In the genomic region with DNA sequence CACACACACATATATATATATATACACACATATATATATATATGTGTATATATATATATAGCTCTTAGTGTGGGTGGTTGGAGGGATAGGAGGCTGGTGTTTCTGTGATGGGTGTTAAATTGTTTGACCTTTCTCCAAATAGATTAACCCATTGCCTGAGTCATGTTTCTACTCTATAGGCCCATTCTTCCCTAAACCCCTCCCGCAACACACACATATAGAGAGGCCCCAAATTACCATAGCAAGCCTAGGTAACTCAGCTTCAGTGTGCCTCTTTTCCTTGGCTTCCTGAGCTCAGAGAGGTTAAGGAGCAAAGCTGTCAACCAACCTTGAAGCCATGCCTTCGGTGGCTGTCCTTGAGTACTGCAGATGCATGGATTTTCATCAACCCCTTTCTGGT, we compare ENCODE assay signal across 1 cellular context.
TF ChIP-seq lines count a peak whose summit lies in the region.

No MANE protein-coding gene starts in this region.

TF ChIP-seq in GM23338, 12 proteins besides CTCF, POLR2A, EP300 and RAD21:
- TF ChIP-seq, protein P1, sequence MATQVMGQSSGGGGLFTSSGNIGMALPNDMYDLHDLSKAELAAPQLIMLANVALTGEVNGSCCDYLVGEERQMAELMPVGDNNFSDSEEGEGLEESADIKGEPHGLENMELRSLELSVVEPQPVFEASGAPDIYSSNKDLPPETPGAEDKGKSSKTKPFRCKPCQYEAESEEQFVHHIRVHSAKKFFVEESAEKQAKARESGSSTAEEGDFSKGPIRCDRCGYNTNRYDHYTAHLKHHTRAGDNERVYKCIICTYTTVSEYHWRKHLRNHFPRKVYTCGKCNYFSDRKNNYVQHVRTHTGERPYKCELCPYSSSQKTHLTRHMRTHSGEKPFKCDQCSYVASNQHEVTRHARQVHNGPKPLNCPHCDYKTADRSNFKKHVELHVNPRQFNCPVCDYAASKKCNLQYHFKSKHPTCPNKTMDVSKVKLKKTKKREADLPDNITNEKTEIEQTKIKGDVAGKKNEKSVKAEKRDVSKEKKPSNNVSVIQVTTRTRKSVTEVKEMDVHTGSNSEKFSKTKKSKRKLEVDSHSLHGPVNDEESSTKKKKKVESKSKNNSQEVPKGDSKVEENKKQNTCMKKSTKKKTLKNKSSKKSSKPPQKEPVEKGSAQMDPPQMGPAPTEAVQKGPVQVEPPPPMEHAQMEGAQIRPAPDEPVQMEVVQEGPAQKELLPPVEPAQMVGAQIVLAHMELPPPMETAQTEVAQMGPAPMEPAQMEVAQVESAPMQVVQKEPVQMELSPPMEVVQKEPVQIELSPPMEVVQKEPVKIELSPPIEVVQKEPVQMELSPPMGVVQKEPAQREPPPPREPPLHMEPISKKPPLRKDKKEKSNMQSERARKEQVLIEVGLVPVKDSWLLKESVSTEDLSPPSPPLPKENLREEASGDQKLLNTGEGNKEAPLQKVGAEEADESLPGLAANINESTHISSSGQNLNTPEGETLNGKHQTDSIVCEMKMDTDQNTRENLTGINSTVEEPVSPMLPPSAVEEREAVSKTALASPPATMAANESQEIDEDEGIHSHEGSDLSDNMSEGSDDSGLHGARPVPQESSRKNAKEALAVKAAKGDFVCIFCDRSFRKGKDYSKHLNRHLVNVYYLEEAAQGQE (IDR thresholded peaks at IDR 0.05; ENCODE audit: unreplicated experiment), result no peak
- TF ChIP-seq EZH2 (IDR thresholded peaks at IDR 0.05; ENCODE audit: low read depth, unreplicated experiment), result no peak
- no peak for TF ChIP-seq POLR2AphosphoS5 (IDR thresholded peaks at IDR 0.05; ENCODE audit: low read depth)
- TF ChIP-seq, protein P2, sequence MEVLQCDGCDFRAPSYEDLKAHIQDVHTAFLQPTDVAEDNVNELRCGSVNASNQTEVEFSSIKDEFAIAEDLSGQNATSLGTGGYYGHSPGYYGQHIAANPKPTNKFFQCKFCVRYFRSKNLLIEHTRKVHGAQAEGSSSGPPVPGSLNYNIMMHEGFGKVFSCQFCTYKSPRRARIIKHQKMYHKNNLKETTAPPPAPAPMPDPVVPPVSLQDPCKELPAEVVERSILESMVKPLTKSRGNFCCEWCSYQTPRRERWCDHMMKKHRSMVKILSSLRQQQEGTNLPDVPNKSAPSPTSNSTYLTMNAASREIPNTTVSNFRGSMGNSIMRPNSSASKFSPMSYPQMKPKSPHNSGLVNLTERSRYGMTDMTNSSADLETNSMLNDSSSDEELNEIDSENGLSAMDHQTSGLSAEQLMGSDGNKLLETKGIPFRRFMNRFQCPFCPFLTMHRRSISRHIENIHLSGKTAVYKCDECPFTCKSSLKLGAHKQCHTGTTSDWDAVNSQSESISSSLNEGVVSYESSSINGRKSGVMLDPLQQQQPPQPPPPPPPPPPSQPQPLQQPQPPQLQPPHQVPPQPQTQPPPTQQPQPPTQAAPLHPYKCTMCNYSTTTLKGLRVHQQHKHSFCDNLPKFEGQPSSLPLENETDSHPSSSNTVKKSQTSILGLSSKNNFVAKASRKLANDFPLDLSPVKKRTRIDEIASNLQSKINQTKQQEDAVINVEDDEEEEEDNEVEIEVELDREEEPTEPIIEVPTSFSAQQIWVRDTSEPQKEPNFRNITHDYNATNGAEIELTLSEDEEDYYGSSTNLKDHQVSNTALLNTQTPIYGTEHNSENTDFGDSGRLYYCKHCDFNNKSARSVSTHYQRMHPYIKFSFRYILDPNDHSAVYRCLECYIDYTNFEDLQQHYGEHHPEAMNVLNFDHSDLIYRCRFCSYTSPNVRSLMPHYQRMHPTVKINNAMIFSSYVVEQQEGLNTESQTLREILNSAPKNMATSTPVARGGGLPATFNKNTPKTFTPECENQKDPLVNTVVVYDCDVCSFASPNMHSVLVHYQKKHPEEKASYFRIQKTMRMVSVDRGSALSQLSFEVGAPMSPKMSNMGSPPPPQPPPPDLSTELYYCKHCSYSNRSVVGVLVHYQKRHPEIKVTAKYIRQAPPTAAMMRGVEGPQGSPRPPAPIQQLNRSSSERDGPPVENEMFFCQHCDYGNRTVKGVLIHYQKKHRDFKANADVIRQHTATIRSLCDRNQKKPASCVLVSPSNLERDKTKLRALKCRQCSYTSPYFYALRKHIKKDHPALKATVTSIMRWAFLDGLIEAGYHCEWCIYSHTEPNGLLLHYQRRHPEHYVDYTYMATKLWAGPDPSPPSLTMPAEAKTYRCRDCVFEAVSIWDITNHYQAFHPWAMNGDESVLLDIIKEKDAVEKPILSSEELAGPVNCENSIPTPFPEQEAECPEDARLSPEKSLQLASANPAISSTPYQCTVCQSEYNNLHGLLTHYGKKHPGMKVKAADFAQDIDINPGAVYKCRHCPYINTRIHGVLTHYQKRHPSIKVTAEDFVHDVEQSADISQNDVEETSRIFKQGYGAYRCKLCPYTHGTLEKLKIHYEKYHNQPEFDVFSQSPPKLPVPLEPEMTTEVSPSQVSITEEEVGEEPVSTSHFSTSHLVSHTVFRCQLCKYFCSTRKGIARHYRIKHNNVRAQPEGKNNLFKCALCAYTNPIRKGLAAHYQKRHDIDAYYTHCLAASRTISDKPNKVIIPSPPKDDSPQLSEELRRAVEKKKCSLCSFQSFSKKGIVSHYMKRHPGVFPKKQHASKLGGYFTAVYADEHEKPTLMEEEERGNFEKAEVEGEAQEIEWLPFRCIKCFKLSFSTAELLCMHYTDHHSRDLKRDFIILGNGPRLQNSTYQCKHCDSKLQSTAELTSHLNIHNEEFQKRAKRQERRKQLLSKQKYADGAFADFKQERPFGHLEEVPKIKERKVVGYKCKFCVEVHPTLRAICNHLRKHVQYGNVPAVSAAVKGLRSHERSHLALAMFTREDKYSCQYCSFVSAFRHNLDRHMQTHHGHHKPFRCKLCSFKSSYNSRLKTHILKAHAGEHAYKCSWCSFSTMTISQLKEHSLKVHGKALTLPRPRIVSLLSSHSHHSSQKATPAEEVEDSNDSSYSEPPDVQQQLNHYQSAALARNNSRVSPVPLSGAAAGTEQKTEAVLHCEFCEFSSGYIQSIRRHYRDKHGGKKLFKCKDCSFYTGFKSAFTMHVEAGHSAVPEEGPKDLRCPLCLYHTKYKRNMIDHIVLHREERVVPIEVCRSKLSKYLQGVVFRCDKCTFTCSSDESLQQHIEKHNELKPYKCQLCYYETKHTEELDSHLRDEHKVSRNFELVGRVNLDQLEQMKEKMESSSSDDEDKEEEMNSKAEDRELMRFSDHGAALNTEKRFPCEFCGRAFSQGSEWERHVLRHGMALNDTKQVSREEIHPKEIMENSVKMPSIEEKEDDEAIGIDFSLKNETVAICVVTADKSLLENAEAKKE (CRISPR knock-in tag; IDR thresholded peaks at IDR 0.05), result no peak
- no peak for TF ChIP-seq CREB1 (CRISPR knock-in tag; IDR thresholded peaks at IDR 0.05; ENCODE audit: low read depth)
- no peak for TF ChIP-seq ZNF114 (CRISPR knock-in tag; IDR thresholded peaks at IDR 0.05)
- no peak for TF ChIP-seq STAT1 (IDR thresholded peaks at IDR 0.05; ENCODE audit: unreplicated experiment)
- TF ChIP-seq EZH2phosphoT487 (IDR thresholded peaks at IDR 0.05; ENCODE audit: unreplicated experiment), result no peak
- no peak for TF ChIP-seq NANOG (IDR thresholded peaks at IDR 0.05; ENCODE audit: borderline replicate concordance)
- TF ChIP-seq, protein P3, sequence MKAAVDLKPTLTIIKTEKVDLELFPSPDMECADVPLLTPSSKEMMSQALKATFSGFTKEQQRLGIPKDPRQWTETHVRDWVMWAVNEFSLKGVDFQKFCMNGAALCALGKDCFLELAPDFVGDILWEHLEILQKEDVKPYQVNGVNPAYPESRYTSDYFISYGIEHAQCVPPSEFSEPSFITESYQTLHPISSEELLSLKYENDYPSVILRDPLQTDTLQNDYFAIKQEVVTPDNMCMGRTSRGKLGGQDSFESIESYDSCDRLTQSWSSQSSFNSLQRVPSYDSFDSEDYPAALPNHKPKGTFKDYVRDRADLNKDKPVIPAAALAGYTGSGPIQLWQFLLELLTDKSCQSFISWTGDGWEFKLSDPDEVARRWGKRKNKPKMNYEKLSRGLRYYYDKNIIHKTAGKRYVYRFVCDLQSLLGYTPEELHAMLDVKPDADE (IDR thresholded peaks at IDR 0.05), result no peak
- no peak for TF ChIP-seq ZNF331 (CRISPR knock-in tag; IDR thresholded peaks at IDR 0.05; ENCODE audit: low read depth)
- no peak for TF ChIP-seq JUNB (IDR thresholded peaks at IDR 0.05; ENCODE audit: unreplicated experiment)
